ENCODE assay signal across 12 cellular contexts in the genomic region with DNA sequence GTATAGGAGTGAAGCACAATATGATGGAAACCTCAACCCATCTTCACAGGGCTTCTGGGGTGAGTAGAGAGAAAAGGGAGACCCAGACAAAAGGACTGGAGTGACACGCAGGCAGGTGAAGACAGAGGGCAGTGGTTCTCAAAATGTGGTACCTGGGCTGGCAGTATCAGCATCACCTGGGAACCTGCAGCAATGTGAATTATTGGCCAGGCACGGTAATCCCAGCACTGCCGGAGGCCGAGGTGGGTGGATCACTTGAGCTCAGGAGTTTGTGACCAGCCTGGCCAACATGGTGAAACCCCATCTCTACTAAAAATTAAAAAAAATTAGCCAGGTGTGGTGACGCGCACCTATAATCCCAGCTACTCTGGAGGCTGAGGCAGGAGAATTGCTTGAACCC. TPM values are rescaled to one million over a fixed set of nuclear protein-coding genes. Genes with fewer than 3 reads are reported as not detected.
"Had no signal": no experiment of that assay in that cellular context is flagged by ENCODE, and none has a peak within 500 bp of the region (broad histone marks: within the 10 kb centered on the region; RNA-seq: fewer than 3 reads in every experiment).

No MANE protein-coding gene starts in this region.

RNA-seq across cellular contexts. Expression of a gene that starts 5.3 kb away (rescaled TPM):
- total RNA-seq: activated CD4-positive, alpha-beta T cell treated with anti-CD3 and anti-CD28 coated beads, Interleukin-2, amount 10 ng/mL, durations not matched to agents 24 days and 14 days; activated CD8-positive, alpha-beta memory T cell treated with anti-CD3 and anti-CD28 coated beads for 36 hours; activated CD8-positive, alpha-beta T cell treated with anti-CD3 and anti-CD28 coated beads for 36 hours; activated naive CD8-positive, alpha-beta T cell treated with anti-CD3 and anti-CD28 coated beads for 36 hours; activated T-cell treated with anti-CD3 and anti-CD28 coated beads, Interleukin-2, amount 50 U/mL, for 72 hours; activated T-helper 17 cell treated with anti-CD3 and anti-CD28 coated beads, Interleukin-2, amount 50 U/mL, for 72 hours; cardiac septum; M059J; Peyer's patch; Right ventricle myocardium inferior; SK-MEL-5; T-helper 17 cell had no signal

RNA-seq across cellular contexts. Expression of a gene that starts 19.3 kb away (rescaled TPM):
- total RNA-seq: activated CD4-positive, alpha-beta T cell treated with anti-CD3 and anti-CD28 coated beads, Interleukin-2, amount 10 ng/mL, durations not matched to agents 24 days and 14 days; activated CD8-positive, alpha-beta memory T cell treated with anti-CD3 and anti-CD28 coated beads for 36 hours; activated CD8-positive, alpha-beta T cell treated with anti-CD3 and anti-CD28 coated beads for 36 hours; activated naive CD8-positive, alpha-beta T cell treated with anti-CD3 and anti-CD28 coated beads for 36 hours; activated T-cell treated with anti-CD3 and anti-CD28 coated beads, Interleukin-2, amount 50 U/mL, for 72 hours; activated T-helper 17 cell treated with anti-CD3 and anti-CD28 coated beads, Interleukin-2, amount 50 U/mL, for 72 hours; cardiac septum; M059J; Peyer's patch; Right ventricle myocardium inferior; SK-MEL-5; T-helper 17 cell had no signal
